In the genomic region with DNA sequence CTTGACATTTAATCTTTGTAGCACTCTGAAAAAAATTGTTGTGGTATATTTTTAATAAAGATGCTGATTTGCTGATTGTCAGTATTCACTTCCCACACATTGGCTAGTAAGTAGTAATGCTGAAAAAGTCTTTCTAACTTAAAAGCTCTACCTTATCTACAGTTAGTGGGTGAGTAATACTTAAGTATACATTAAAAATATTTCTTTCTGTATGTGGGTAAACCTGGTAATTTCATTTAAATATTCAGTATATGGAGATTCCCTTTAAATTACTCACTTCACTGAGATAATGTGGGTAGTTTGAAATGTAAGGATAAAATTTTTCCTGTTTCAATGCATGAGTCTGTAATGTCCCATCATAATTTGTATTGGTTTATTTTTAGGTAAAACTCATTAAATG, we compare ENCODE assay signal across 23 cellular contexts. TPM values are rescaled to one million over a fixed set of nuclear protein-coding genes. Genes with fewer than 3 reads are reported as not detected.
DNase-seq lines count a peak whose midpoint lies in the region; ATAC-seq and TF ChIP-seq lines count a peak whose summit lies in the region.
"Had no signal": no experiment of that assay in that cellular context is flagged by ENCODE, and none has a peak within 500 bp of the region (broad histone marks: within the 10 kb centered on the region; RNA-seq: fewer than 3 reads in every experiment).

No MANE protein-coding gene starts in this region.

- H3K27ac Mint-ChIP-seq in activated T-cell treated with anti-CD3 and anti-CD28 coated beads, Interleukin-2, amount 50 U/mL, for 72 hours, result peak overlapping the region; percentile 4
- H3K27ac Mint-ChIP-seq in activated T-cell treated with anti-CD3 and anti-CD28 coated beads, Interleukin-2, amount 50 U/mL, for 24 hours, result no peak overlapping the region
- H3K27ac Mint-ChIP-seq: B cell; CD4-positive, alpha-beta memory T cell; CD4-positive, CD25-positive, alpha-beta regulatory T cell; CD8-positive, alpha-beta memory T cell had no signal

- H4K20me1 ChIP-seq in Loucy (ENCODE audit: insufficient read depth, low read length, poor library complexity, severe bottlenecking), result peaks cover 60% of the 10 kb centered on the region

- no peaks in the 10 kb centered on the region for H3K9me2 ChIP-seq in Loucy (replicated peaks; ENCODE audit: low read depth, low read length)

- H3K79me2 ChIP-seq in Loucy (ENCODE audit: insufficient read depth, low read length), result peaks cover 73% of the 10 kb centered on the region

- H3K9ac ChIP-seq in Loucy (ENCODE audit: low read depth, low read length, poor library complexity, severe bottlenecking), result no peak overlapping the region
- H3K9ac ChIP-seq: BLaER1 treated with 17β-estradiol and CSF1 and Interleukin-3, amounts not matched to agents 10 nM and 100 nM had no signal

- no peaks in the 10 kb centered on the region for H3K27me3 ChIP-seq in Loucy (ENCODE audit: insufficient read depth, low read length, poor library complexity, severe bottlenecking)
- H3K27me3 ChIP-seq: BLaER1 treated with 17β-estradiol and CSF1 and Interleukin-3, amounts not matched to agents 10 nM and 100 nM had no signal

- no peak for DNase-seq in activated T-cell treated with anti-CD3 and anti-CD28 coated beads, Interleukin-2, amount 50 U/mL, for 72 hours
- no peak for DNase-seq in activated T-cell treated with anti-CD3 and anti-CD28 coated beads, Interleukin-2, amount 50 U/mL, for 24 hours
- DNase-seq in fibroblast of villous mesenchyme (ENCODE audit: low read depth) (peak; percentile 10), hypothalamus (lab: John Stamatoyannopoulos, UW) (no peak)
- DNase-seq in activated naive CD4-positive, alpha-beta T cell treated with Interleukin-2 at 50 U/mL for 16 hours, result no peak
- DNase-seq: AML-193; CD4-positive, alpha-beta memory T cell; CD4-positive, CD25-positive, alpha-beta regulatory T cell; CD8-positive, alpha-beta memory T cell; COR-L47; DMS 273 treated with DMSO at 0.1 percent for 48 hours; DMS153; DMS53; DMS79; DND-41; EL; GF-D8 had no signal

- ATAC-seq in activated T-cell treated with anti-CD3 and anti-CD28 coated beads, Interleukin-2, amount 50 U/mL, for 72 hours (replicated peaks in 1 of 2), result no peak
- no peak for ATAC-seq in HG02798 (IDR thresholded peaks at IDR 0.05; ENCODE audit: poor library complexity, unreplicated experiment)
- ATAC-seq: A549 had no signal

- H3K27me3 Mint-ChIP-seq in activated T-cell treated with anti-CD3 and anti-CD28 coated beads, Interleukin-2, amount 50 U/mL, for 72 hours (ENCODE audit: low read depth), result no peaks in the 10 kb centered on the region
- H3K27me3 Mint-ChIP-seq in activated T-cell treated with anti-CD3 and anti-CD28 coated beads, Interleukin-2, amount 50 U/mL, for 24 hours, result no peaks in the 10 kb centered on the region
- H3K27me3 Mint-ChIP-seq: B cell; CD4-positive, alpha-beta memory T cell; CD4-positive, CD25-positive, alpha-beta regulatory T cell; CD8-positive, alpha-beta memory T cell had no signal

- no peak for TF ChIP-seq CTCF in Loucy (conservative IDR thresholded peaks at IDR 0.05; ENCODE audit: low read length)
- TF ChIP-seq CTCF in fibroblast of villous mesenchyme (IDR thresholded peaks at IDR 0.05; ENCODE audit: insufficient read depth, low read depth, low read length), result no peak

- H3K9me3 Mint-ChIP-seq in activated T-cell treated with anti-CD3 and anti-CD28 coated beads, Interleukin-2, amount 50 U/mL, for 72 hours, result no peaks in the 10 kb centered on the region
- no peaks in the 10 kb centered on the region for H3K9me3 Mint-ChIP-seq in activated T-cell treated with anti-CD3 and anti-CD28 coated beads, Interleukin-2, amount 50 U/mL, for 24 hours
- H3K9me3 Mint-ChIP-seq: CD4-positive, alpha-beta memory T cell; CD4-positive, CD25-positive, alpha-beta regulatory T cell; CD8-positive, alpha-beta memory T cell had no signal

- H3K4me3 ChIP-seq in Loucy (ENCODE audit: low read length, poor library complexity, severe bottlenecking), result peak overlapping the region; percentile 0
- H3K4me3 ChIP-seq in fibroblast of villous mesenchyme (ENCODE audit: low read depth, low read length), result no peak overlapping the region
- H3K4me3 ChIP-seq: A549; BLaER1 treated with 17β-estradiol and CSF1 and Interleukin-3, amounts not matched to agents 10 nM and 100 nM had no signal

- H3K4me3 Mint-ChIP-seq in activated T-cell treated with anti-CD3 and anti-CD28 coated beads, Interleukin-2, amount 50 U/mL, for 72 hours, result no peak overlapping the region
- H3K4me3 Mint-ChIP-seq in activated T-cell treated with anti-CD3 and anti-CD28 coated beads, Interleukin-2, amount 50 U/mL, for 24 hours, result no peak overlapping the region
- H3K4me3 Mint-ChIP-seq: B cell; CD4-positive, alpha-beta memory T cell; CD4-positive, CD25-positive, alpha-beta regulatory T cell; CD8-positive, alpha-beta memory T cell had no signal

- H3F3A ChIP-seq in Loucy (ENCODE audit: low read depth), result no peaks in the 10 kb centered on the region

- no peak overlapping the region for H2AFZ ChIP-seq in Loucy (ENCODE audit: low read length)

- peaks cover 46% of the 10 kb centered on the region for H3K4me1 Mint-ChIP-seq in activated T-cell treated with anti-CD3 and anti-CD28 coated beads, Interleukin-2, amount 50 U/mL, for 72 hours (ENCODE audit: low read depth)
- H3K4me1 Mint-ChIP-seq in activated T-cell treated with anti-CD3 and anti-CD28 coated beads, Interleukin-2, amount 50 U/mL, for 24 hours (ENCODE audit: low read depth), result peaks cover 50% of the 10 kb centered on the region

- H3K36me3 Mint-ChIP-seq in activated T-cell treated with anti-CD3 and anti-CD28 coated beads, Interleukin-2, amount 50 U/mL, for 72 hours (ENCODE audit: insufficient read depth in 2 of 2), result peaks cover 2 to 13% of the 10 kb centered on the region in 2 donors
- H3K36me3 Mint-ChIP-seq in activated T-cell treated with anti-CD3 and anti-CD28 coated beads, Interleukin-2, amount 50 U/mL, for 24 hours (ENCODE audit: low read depth), result peaks cover 92% of the 10 kb centered on the region

- peaks cover 21% of the 10 kb centered on the region for H3K4me1 ChIP-seq in Loucy (ENCODE audit: insufficient read depth, low read length, poor library complexity, severe bottlenecking)

- peaks cover 40% of the 10 kb centered on the region for H3K36me3 ChIP-seq in Loucy (ENCODE audit: insufficient read depth, low read length)

- H3K4me2 ChIP-seq in Loucy (ENCODE audit: low read depth, low read length, poor library complexity, severe bottlenecking), result peak overlapping the region; percentile 35
- H3K4me2 ChIP-seq: A549; BLaER1 treated with 17β-estradiol and CSF1 and Interleukin-3, amounts not matched to agents 10 nM and 100 nM had no signal

- H3K9me3 ChIP-seq in Loucy (ENCODE audit: insufficient read depth, low read depth, low read length), result no peaks in the 10 kb centered on the region
- H3K9me3 ChIP-seq: A549; BLaER1 treated with 17β-estradiol and CSF1 and Interleukin-3, amounts not matched to agents 10 nM and 100 nM had no signal

RNA-seq across cellular contexts. Expression of gene TMEM33, which starts 5.6 kb away (rescaled TPM):
- 10 to 100 TPM; 37.4 to 45.5 TPM for total RNA-seq in activated T-cell treated with anti-CD3 and anti-CD28 coated beads, Interleukin-2, amount 50 U/mL, for 72 hours
- total RNA-seq in fibroblast of villous mesenchyme, result 48.3 and 58.7 TPM in 2 replicates

RNA-seq across cellular contexts. Expression of gene DCAF4L1, which starts 40.7 kb away (rescaled TPM):
- total RNA-seq in activated T-cell treated with anti-CD3 and anti-CD28 coated beads, Interleukin-2, amount 50 U/mL, for 72 hours, result under 1 TPM; 0.19 to 0.24 TPM
- total RNA-seq in fibroblast of villous mesenchyme, result under 0.01 TPM in 2 replicates
- total RNA-seq: A172 had no signal

RNA-seq across cellular contexts. Expression of gene SLC30A9, which starts 49.5 kb away (rescaled TPM):
- total RNA-seq in activated T-cell treated with anti-CD3 and anti-CD28 coated beads, Interleukin-2, amount 50 U/mL, for 72 hours, result 10 to 100 TPM; 45.5 to 47.8 TPM
- total RNA-seq in fibroblast of villous mesenchyme, result 72.5 and 85.9 TPM in 2 replicates
